ENCODE assay signal across 8 cellular contexts in genomic region chr18:77000527-77000926, GRCh38.
A peak's percentile ranks its signal among the peaks of the same experiment; 100 is the strongest.
DNase-seq lines count a peak whose midpoint lies in the region; ATAC-seq lines count a peak whose summit lies in the region.

No MANE protein-coding gene starts in this region.

- H3K4me3 Mint-ChIP-seq in T-cell, result no peak overlapping the region

- no peaks in the 10 kb centered on the region for H3K27me3 Mint-ChIP-seq in T-cell

- CTCF ChIA-PET in T-cell (lab: Charles Lee), result interaction anchor here (0.7 to 2.3 kb wide), 25 partner anchors 8 to 214 kb away, joined by 3 to 16 read pairs (median 4); no protein-coding TSS in a partner anchor

- peak; percentile 58 for ATAC-seq in HG02642 (IDR thresholded peaks at IDR 0.05; ENCODE audit: poor library complexity, unreplicated experiment)
- no peak for ATAC-seq in T-cell (replicated peaks in 1 of 4)
- ATAC-seq in GM18861 (IDR thresholded peaks at IDR 0.05; ENCODE audit: unreplicated experiment), result no peak
- no peak for ATAC-seq in GM19324 (IDR thresholded peaks at IDR 0.05; ENCODE audit: low FRiP score, unreplicated experiment)

- DNase-seq in DMS53 treated with DMSO at 0.1 percent for 48 hours (lab: John Stamatoyannopoulos, UW; ENCODE audit: unreplicated experiment) (peak; percentile 47), T-cell (peak in 26 of 34 experiments; percentile 12 to 57 (median 40)), astrocyte of the hippocampus (ENCODE audit: low read depth, low spot score) (peak; percentile 71), iPS-NIHi7 (ENCODE audit: extremely low spot score) (peak; percentile 74)
- DNase-seq in stimulated activated CD4-positive, alpha-beta T cell treated with anti-CD3 and anti-CD28 coated beads, Interleukin-2, amount 100 ng/mL, for 24 hours, result peak; percentile 61 to 66

- peaks cover 2% of the 10 kb centered on the region for H3K36me3 Mint-ChIP-seq in T-cell

- peaks cover 25 to 30% (median 26%) of the 10 kb centered on the region in 3 donors for H3K4me1 Mint-ChIP-seq in T-cell

- no peak overlapping the region for H3K27ac Mint-ChIP-seq in T-cell

- H3K9me3 Mint-ChIP-seq in T-cell, result no peaks in the 10 kb centered on the region

- POLR2A ChIA-PET in T-cell (lab: Charles Lee), result interaction anchor here (0.6 to 0.8 kb wide), 2 partner anchors 55 to 193 kb away, joined by 3 read pairs; no protein-coding TSS in a partner anchor
